ENCODE assay signal across 1 cellular context in the genomic region with DNA sequence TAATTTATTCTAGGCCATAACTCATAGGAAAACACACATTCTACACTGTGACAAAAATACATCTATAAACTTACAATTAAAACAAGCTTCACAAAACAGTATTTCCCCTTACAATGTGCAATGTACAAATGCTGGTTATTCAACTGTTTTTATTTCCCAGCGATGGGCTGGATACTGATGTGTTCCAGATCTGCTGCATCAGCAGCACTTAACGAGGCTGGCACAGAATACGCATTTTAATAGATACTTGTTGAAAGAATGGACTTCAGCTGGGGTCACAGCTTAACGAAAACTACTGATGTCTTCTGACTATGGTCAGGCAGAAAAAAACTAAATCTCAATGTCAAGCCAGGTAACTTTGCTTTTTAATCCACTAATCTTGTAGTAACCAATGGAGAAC.
TF ChIP-seq lines count a peak whose summit lies in the region.

No MANE protein-coding gene starts in this region.

TF ChIP-seq in A549, 52 proteins besides CTCF, POLR2A, EP300 and RAD21 (continued from another document):
- TF ChIP-seq, protein P1, sequence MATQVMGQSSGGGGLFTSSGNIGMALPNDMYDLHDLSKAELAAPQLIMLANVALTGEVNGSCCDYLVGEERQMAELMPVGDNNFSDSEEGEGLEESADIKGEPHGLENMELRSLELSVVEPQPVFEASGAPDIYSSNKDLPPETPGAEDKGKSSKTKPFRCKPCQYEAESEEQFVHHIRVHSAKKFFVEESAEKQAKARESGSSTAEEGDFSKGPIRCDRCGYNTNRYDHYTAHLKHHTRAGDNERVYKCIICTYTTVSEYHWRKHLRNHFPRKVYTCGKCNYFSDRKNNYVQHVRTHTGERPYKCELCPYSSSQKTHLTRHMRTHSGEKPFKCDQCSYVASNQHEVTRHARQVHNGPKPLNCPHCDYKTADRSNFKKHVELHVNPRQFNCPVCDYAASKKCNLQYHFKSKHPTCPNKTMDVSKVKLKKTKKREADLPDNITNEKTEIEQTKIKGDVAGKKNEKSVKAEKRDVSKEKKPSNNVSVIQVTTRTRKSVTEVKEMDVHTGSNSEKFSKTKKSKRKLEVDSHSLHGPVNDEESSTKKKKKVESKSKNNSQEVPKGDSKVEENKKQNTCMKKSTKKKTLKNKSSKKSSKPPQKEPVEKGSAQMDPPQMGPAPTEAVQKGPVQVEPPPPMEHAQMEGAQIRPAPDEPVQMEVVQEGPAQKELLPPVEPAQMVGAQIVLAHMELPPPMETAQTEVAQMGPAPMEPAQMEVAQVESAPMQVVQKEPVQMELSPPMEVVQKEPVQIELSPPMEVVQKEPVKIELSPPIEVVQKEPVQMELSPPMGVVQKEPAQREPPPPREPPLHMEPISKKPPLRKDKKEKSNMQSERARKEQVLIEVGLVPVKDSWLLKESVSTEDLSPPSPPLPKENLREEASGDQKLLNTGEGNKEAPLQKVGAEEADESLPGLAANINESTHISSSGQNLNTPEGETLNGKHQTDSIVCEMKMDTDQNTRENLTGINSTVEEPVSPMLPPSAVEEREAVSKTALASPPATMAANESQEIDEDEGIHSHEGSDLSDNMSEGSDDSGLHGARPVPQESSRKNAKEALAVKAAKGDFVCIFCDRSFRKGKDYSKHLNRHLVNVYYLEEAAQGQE (IDR thresholded peaks at IDR 0.05) = no peak
- TF ChIP-seq TFCP2L1 (CRISPR knock-in tag; IDR thresholded peaks at IDR 0.05) (no peak), JUNB (IDR thresholded peaks at IDR 0.05) (no peak)
- TF ChIP-seq, protein P2, sequence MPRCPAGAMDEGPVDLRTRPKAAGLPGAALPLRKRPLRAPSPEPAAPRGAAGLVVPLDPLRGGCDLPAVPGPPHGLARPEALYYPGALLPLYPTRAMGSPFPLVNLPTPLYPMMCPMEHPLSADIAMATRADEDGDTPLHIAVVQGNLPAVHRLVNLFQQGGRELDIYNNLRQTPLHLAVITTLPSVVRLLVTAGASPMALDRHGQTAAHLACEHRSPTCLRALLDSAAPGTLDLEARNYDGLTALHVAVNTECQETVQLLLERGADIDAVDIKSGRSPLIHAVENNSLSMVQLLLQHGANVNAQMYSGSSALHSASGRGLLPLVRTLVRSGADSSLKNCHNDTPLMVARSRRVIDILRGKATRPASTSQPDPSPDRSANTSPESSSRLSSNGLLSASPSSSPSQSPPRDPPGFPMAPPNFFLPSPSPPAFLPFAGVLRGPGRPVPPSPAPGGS (IDR thresholded peaks at IDR 0.05) = no peak
TF ChIP-seq in A549: peak in this region for 1.
